8 cellular contexts compared by ENCODE assay signal in the genomic region with DNA sequence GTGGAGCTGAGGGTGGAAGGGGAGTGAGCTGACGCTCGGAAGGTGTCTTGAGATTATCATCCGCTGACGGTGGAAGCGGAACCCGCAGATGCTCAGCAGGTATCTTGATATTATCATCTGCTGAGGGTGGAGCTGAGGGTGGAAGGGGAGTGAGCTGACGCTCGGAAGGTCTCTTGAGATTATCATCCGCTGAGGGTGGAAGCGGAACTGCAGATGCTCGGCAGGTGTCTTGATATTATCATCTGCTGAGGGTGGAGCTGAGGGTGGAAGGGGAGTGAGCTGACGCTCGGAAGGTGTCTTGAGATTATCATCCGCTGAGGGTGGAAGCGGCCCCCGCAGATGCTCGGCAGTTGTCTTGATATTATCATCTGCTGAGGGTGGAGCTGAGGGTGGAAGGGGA. TPM values are rescaled to one million over a fixed set of nuclear protein-coding genes. Genes with fewer than 3 reads are reported as not detected.
DNase-seq lines count a peak whose midpoint lies in the region; ATAC-seq and TF ChIP-seq lines count a peak whose summit lies in the region.
"Not testable (repeated sequence)": the region's sequence is repeated elsewhere in the genome, so short reads cannot be mapped to it uniquely, and the experiment has no call there.

No MANE protein-coding gene starts in this region.

- not testable (repeated sequence) for H3K9ac ChIP-seq in OCI-LY3 (ENCODE audit: low read length)

- intact Hi-C loops in activated T-helper 2 cell treated with anti-CD3 and anti-CD28 coated beads, Interferon-gamma antibody, Interleukin-2, Interleukin-4, amounts not matched to agents 10 μg/mL and 5 μg/mL and 100 μg/mL, durations not matched to agents 14 hours and 24 hours and 36 hours (cut with micrococcal nuclease) = not testable (repeated sequence)

- H3K27ac Mint-ChIP-seq in CD4-positive, CD25-positive, alpha-beta regulatory T cell = peak overlapping the region in 2 of 3 donors; percentile 83 to 92
- H3K27ac Mint-ChIP-seq in activated CD8-positive, alpha-beta T cell treated with anti-CD3 and anti-CD28 coated beads, Interleukin-2, amount 10 ng/mL, durations not matched to agents 7 days and 5 days = peak overlapping the region; percentile 78
- peak overlapping the region; percentile 36 for H3K27ac Mint-ChIP-seq in activated T-helper 2 cell treated with anti-CD3 and anti-CD28 coated beads, Interferon-gamma antibody, Interleukin-2, Interleukin-4, amounts not matched to agents 10 μg/mL and 5 μg/mL and 100 μg/mL, durations not matched to agents 14 hours and 24 hours and 36 hours
- H3K27ac Mint-ChIP-seq in natural killer cell treated with Interleukin-12 subunit alpha and Interleukin-12 subunit beta and Interleukin-15 and Interleukin-18, amount 100 ng/mL, for 72 hours = not testable (repeated sequence)
- peak overlapping the region; percentile 89 for H3K27ac Mint-ChIP-seq in stimulated activated naive B cell treated with anti-CD40 and anti-IgM and Interleukin-4, amounts not matched to agents 10 μg/mL and 1 μg/mL and 100 μg/mL, for 72 hours

- not testable (repeated sequence) for H3K27me3 ChIP-seq in CD4-positive, CD25-positive, alpha-beta regulatory T cell (ENCODE audit: control insufficient read depth, insufficient read depth, low read length); OCI-LY3 (ENCODE audit: low read depth, low read length)

- not testable (repeated sequence) for H2AFZ ChIP-seq in OCI-LY3 (ENCODE audit: low read depth, low read length)

- TF ChIP-seq CTCF in OCI-LY3 (IDR thresholded peaks at IDR 0.05; ENCODE audit: low read depth, low read length) = not testable (repeated sequence)

- H3K9me3 Mint-ChIP-seq in CD4-positive, CD25-positive, alpha-beta regulatory T cell; activated CD8-positive, alpha-beta T cell treated with anti-CD3 and anti-CD28 coated beads, Interleukin-2, amount 10 ng/mL, durations not matched to agents 7 days and 5 days (ENCODE audit: insufficient read depth); activated T-helper 2 cell treated with anti-CD3 and anti-CD28 coated beads, Interferon-gamma antibody, Interleukin-2, Interleukin-4, amounts not matched to agents 10 μg/mL and 5 μg/mL and 100 μg/mL, durations not matched to agents 14 hours and 24 hours and 36 hours; natural killer cell treated with Interleukin-12 subunit alpha and Interleukin-12 subunit beta and Interleukin-15 and Interleukin-18, amount 100 ng/mL, for 72 hours; stimulated activated naive B cell treated with anti-CD40 and anti-IgM and Interleukin-4, amounts not matched to agents 10 μg/mL and 1 μg/mL and 100 μg/mL, for 72 hours: not testable (repeated sequence)

- not testable (repeated sequence) for H3K36me3 ChIP-seq in CD4-positive, CD25-positive, alpha-beta regulatory T cell (ENCODE audit: control insufficient read depth, insufficient read depth, low read length); OCI-LY3 (replicated peaks; ENCODE audit: low read depth, low read length)

- not testable (repeated sequence) for H3K9me3 ChIP-seq in CD4-positive, CD25-positive, alpha-beta regulatory T cell (ENCODE audit: control insufficient read depth in 2 of 2, low read length in 2 of 2); OCI-LY3 (ENCODE audit: insufficient read depth, low read length)

- not testable (repeated sequence) for H4K20me1 ChIP-seq in OCI-LY3 (ENCODE audit: insufficient read depth, low read length)

- peak; percentile 18 to 51 (median 19) for DNase-seq in CD4-positive, CD25-positive, alpha-beta regulatory T cell
- peak; percentile 30 for DNase-seq in T-helper 9 cell
- peak; percentile 30 for DNase-seq in activated CD8-positive, alpha-beta T cell treated with anti-CD3 and anti-CD28 coated beads, Interleukin-2, amount 10 ng/mL, durations not matched to agents 7 days and 5 days
- DNase-seq in activated T-helper 2 cell treated with anti-CD3 and anti-CD28 coated beads, Interferon-gamma antibody, Interleukin-2, Interleukin-4, amounts not matched to agents 10 μg/mL and 5 μg/mL and 100 μg/mL, durations not matched to agents 14 hours and 24 hours and 36 hours (ENCODE audit: low spot score) = peak; percentile 18
- peak; percentile 42 for DNase-seq in central memory CD4-positive, alpha-beta T cell
- DNase-seq in natural killer cell treated with Interleukin-12 subunit alpha and Interleukin-12 subunit beta and Interleukin-15 and Interleukin-18, amount 100 ng/mL, for 72 hours (ENCODE audit: low spot score); stimulated activated naive B cell treated with anti-CD40 and anti-IgM and Interleukin-4, amounts not matched to agents 10 μg/mL and 1 μg/mL and 100 μg/mL, for 72 hours: not testable (repeated sequence)

- ATAC-seq in CD4-positive, CD25-positive, alpha-beta regulatory T cell (ENCODE audit: low read depth in 2 of 2); activated CD8-positive, alpha-beta T cell treated with anti-CD3 and anti-CD28 coated beads, Interleukin-2, amount 10 ng/mL, durations not matched to agents 7 days and 5 days; natural killer cell treated with Interleukin-12 subunit alpha and Interleukin-12 subunit beta and Interleukin-15 and Interleukin-18, amount 100 ng/mL, for 72 hours; stimulated activated naive B cell treated with anti-CD40 and anti-IgM and Interleukin-4, amounts not matched to agents 10 μg/mL and 1 μg/mL and 100 μg/mL, for 72 hours (replicated peaks): not testable (repeated sequence)

- H3K36me3 Mint-ChIP-seq in CD4-positive, CD25-positive, alpha-beta regulatory T cell; activated CD8-positive, alpha-beta T cell treated with anti-CD3 and anti-CD28 coated beads, Interleukin-2, amount 10 ng/mL, durations not matched to agents 7 days and 5 days (ENCODE audit: low read depth); activated T-helper 2 cell treated with anti-CD3 and anti-CD28 coated beads, Interferon-gamma antibody, Interleukin-2, Interleukin-4, amounts not matched to agents 10 μg/mL and 5 μg/mL and 100 μg/mL, durations not matched to agents 14 hours and 24 hours and 36 hours (ENCODE audit: low read depth); natural killer cell treated with Interleukin-12 subunit alpha and Interleukin-12 subunit beta and Interleukin-15 and Interleukin-18, amount 100 ng/mL, for 72 hours; stimulated activated naive B cell treated with anti-CD40 and anti-IgM and Interleukin-4, amounts not matched to agents 10 μg/mL and 1 μg/mL and 100 μg/mL, for 72 hours: not testable (repeated sequence)

- H3K27me3 Mint-ChIP-seq in CD4-positive, CD25-positive, alpha-beta regulatory T cell; activated CD8-positive, alpha-beta T cell treated with anti-CD3 and anti-CD28 coated beads, Interleukin-2, amount 10 ng/mL, durations not matched to agents 7 days and 5 days (ENCODE audit: low read depth); activated T-helper 2 cell treated with anti-CD3 and anti-CD28 coated beads, Interferon-gamma antibody, Interleukin-2, Interleukin-4, amounts not matched to agents 10 μg/mL and 5 μg/mL and 100 μg/mL, durations not matched to agents 14 hours and 24 hours and 36 hours (ENCODE audit: low read depth); natural killer cell treated with Interleukin-12 subunit alpha and Interleukin-12 subunit beta and Interleukin-15 and Interleukin-18, amount 100 ng/mL, for 72 hours; stimulated activated naive B cell treated with anti-CD40 and anti-IgM and Interleukin-4, amounts not matched to agents 10 μg/mL and 1 μg/mL and 100 μg/mL, for 72 hours: not testable (repeated sequence)

- POLR2A ChIA-PET in activated CD8-positive, alpha-beta T cell treated with anti-CD3 and anti-CD28 coated beads, Interleukin-2, amount 10 ng/mL, durations not matched to agents 7 days and 5 days (lab: Charles Lee) = not testable (repeated sequence)

- CTCF ChIA-PET in activated CD8-positive, alpha-beta T cell treated with anti-CD3 and anti-CD28 coated beads, Interleukin-2, amount 10 ng/mL, durations not matched to agents 7 days and 5 days (lab: Charles Lee) = not testable (repeated sequence)

- peak overlapping the region; percentile 40; the same call in 1 of the 2 replicates for H3K4me2 ChIP-seq in OCI-LY3 (ENCODE audit: low read length)

- H3K4me3 Mint-ChIP-seq in CD4-positive, CD25-positive, alpha-beta regulatory T cell = peak overlapping the region in 2 of 4 donors; percentile 38 to 83
- H3K4me3 Mint-ChIP-seq in activated CD8-positive, alpha-beta T cell treated with anti-CD3 and anti-CD28 coated beads, Interleukin-2, amount 10 ng/mL, durations not matched to agents 7 days and 5 days; activated T-helper 2 cell treated with anti-CD3 and anti-CD28 coated beads, Interferon-gamma antibody, Interleukin-2, Interleukin-4, amounts not matched to agents 10 μg/mL and 5 μg/mL and 100 μg/mL, durations not matched to agents 14 hours and 24 hours and 36 hours (ENCODE audit: low read depth): not testable (repeated sequence)
- H3K4me3 Mint-ChIP-seq in natural killer cell treated with Interleukin-12 subunit alpha and Interleukin-12 subunit beta and Interleukin-15 and Interleukin-18, amount 100 ng/mL, for 72 hours = peak overlapping the region; percentile 66
- peak overlapping the region; percentile 63 for H3K4me3 Mint-ChIP-seq in stimulated activated naive B cell treated with anti-CD40 and anti-IgM and Interleukin-4, amounts not matched to agents 10 μg/mL and 1 μg/mL and 100 μg/mL, for 72 hours

- not testable (repeated sequence) for H3K4me1 ChIP-seq in CD4-positive, CD25-positive, alpha-beta regulatory T cell (ENCODE audit: control insufficient read depth, insufficient read depth, low read length, poor library complexity, severe bottlenecking); OCI-LY3 (ENCODE audit: low read length)

- not testable (repeated sequence) for H3K4me1 Mint-ChIP-seq in CD4-positive, CD25-positive, alpha-beta regulatory T cell; activated CD8-positive, alpha-beta T cell treated with anti-CD3 and anti-CD28 coated beads, Interleukin-2, amount 10 ng/mL, durations not matched to agents 7 days and 5 days (ENCODE audit: low read depth); activated T-helper 2 cell treated with anti-CD3 and anti-CD28 coated beads, Interferon-gamma antibody, Interleukin-2, Interleukin-4, amounts not matched to agents 10 μg/mL and 5 μg/mL and 100 μg/mL, durations not matched to agents 14 hours and 24 hours and 36 hours (ENCODE audit: low read depth); natural killer cell treated with Interleukin-12 subunit alpha and Interleukin-12 subunit beta and Interleukin-15 and Interleukin-18, amount 100 ng/mL, for 72 hours (ENCODE audit: low read depth in 2 of 2); stimulated activated naive B cell treated with anti-CD40 and anti-IgM and Interleukin-4, amounts not matched to agents 10 μg/mL and 1 μg/mL and 100 μg/mL, for 72 hours

- H3K4me3 ChIP-seq in CD4-positive, CD25-positive, alpha-beta regulatory T cell (ENCODE audit: low read depth, low read length); OCI-LY3 (ENCODE audit: low read length): not testable (repeated sequence)

- H3K27ac ChIP-seq in CD4-positive, CD25-positive, alpha-beta regulatory T cell (ENCODE audit: insufficient read depth, low read length, poor library complexity, severe bottlenecking) = peak overlapping the region; percentile 51
- H3K27ac ChIP-seq in OCI-LY3 (ENCODE audit: low read length) = not testable (repeated sequence)

- H3K79me2 ChIP-seq in OCI-LY3 (ENCODE audit: low read length) = not testable (repeated sequence)

RNA-seq across cellular contexts. Expression of a gene that starts 23.6 kb away (rescaled TPM):
- 1.8 TPM for total RNA-seq in CD4-positive, CD25-positive, alpha-beta regulatory T cell
- polyA plus RNA-seq in CD4-positive, CD25-positive, alpha-beta regulatory T cell = under 1 TPM; 0.21 to 0.32 (median 0.27) TPM
- total RNA-seq in activated CD8-positive, alpha-beta T cell treated with anti-CD3 and anti-CD28 coated beads, Interleukin-2, amount 10 ng/mL, durations not matched to agents 7 days and 5 days = 1 to 10 TPM; 1.4 to 2.1 TPM
- total RNA-seq in activated T-helper 2 cell treated with anti-CD3 and anti-CD28 coated beads, Interferon-gamma antibody, Interleukin-2, Interleukin-4, amounts not matched to agents 10 μg/mL and 5 μg/mL and 100 μg/mL, durations not matched to agents 14 hours and 24 hours and 36 hours = 2.3 and 2.4 TPM in 2 replicates
- total RNA-seq in natural killer cell treated with Interleukin-12 subunit alpha and Interleukin-12 subunit beta and Interleukin-15 and Interleukin-18, amount 100 ng/mL, for 72 hours = 1 to 10 TPM; 1.5 to 8.1 TPM
